ENCODE assay signal across 10 cellular contexts in the genomic region with DNA sequence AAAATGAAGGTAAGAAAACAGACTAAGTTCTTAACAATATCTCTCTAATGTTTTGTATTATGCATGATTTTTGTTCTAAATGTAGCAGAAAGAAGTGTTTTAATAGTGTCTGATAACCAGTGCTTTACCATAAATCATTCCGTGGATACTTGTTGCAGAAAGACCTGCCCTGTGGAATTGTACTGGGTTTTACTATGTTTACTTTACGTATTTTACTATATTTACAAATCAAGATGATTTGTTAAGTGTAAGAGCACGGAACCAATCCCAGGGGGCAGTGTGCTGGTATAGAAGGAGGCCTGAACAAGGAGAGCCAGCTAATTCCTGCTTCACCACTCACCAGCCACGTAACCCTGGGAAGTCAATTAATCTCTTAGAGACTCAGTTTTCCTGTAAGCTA. TPM values are rescaled to one million over a fixed set of nuclear protein-coding genes. Genes with fewer than 3 reads are reported as not detected.
DNase-seq lines count a peak whose midpoint lies in the region; ATAC-seq, FAIRE-seq and TF ChIP-seq lines count a peak whose summit lies in the region.
"Had no signal": no experiment of that assay in that cellular context is flagged by ENCODE, and none has a peak within 500 bp of the region (broad histone marks: within the 10 kb centered on the region; RNA-seq: fewer than 3 reads in every experiment).

No MANE protein-coding gene starts in this region.

- no peak overlapping the region for H3K4me2 ChIP-seq in OCI-LY7 (ENCODE audit: low read length)

- no peaks in the 10 kb centered on the region for H4K20me1 ChIP-seq in OCI-LY7 (ENCODE audit: insufficient read depth, low read length)

- H3K9me3 ChIP-seq in HAP-1 (no peaks in the 10 kb centered on the region), OCI-LY7 (ENCODE audit: low read length) (no peaks in the 10 kb centered on the region)

- no peak for FAIRE-seq in H54 (lab: Jason Lieb, UNC)

- no TSS peak for BruUV-seq in OCI-LY7 (replicated peaks; lab: Mats Ljungman, UMichigan)

- peak; percentile 72 to 74 for DNase-seq in HAP-1 (ENCODE audit: low spot score in 2 of 2)
- DNase-seq in OCI-LY7 (ENCODE audit: low spot score): no peak
- DNase-seq in fibroblast of peridontal ligament (ENCODE audit: extremely low read depth): peak; percentile 16
- no peak for DNase-seq in activated CD4-positive, alpha-beta T cell treated with anti-CD3 and anti-CD28 coated beads for 48 hours
- DNase-seq in midbrain (lab: John Stamatoyannopoulos, UW): no peak
- no peak for DNase-seq in H54 (ENCODE audit: insufficient read length, low spot score)
- DNase-seq: CD4-positive, CD25-positive, alpha-beta regulatory T cell had no signal

- H3K27me3 ChIP-seq in HAP-1 (ENCODE audit: low read depth): peaks cover 11% of the 10 kb centered on the region; the same call in 1 of the 2 replicates

- H3K36me3 ChIP-seq in HAP-1 (replicated peaks) (no peaks in the 10 kb centered on the region), OCI-LY7 (ENCODE audit: insufficient read depth, low read length) (no peaks in the 10 kb centered on the region)

- H3K4me1 ChIP-seq in HAP-1: peaks cover 3% of the 10 kb centered on the region; the same call in 1 of the 2 replicates
- no peaks in the 10 kb centered on the region for H3K4me1 ChIP-seq in OCI-LY7 (ENCODE audit: insufficient read depth, low read length, poor library complexity, severe bottlenecking)

- H3K27ac ChIP-seq in 22Rv1: peak overlapping the region; percentile 64
- H3K27ac ChIP-seq in OCI-LY7 (ENCODE audit: low read depth, low read length, poor library complexity, severe bottlenecking): no peak overlapping the region

- POLR2A ChIA-PET in OCI-LY7 (lab: Charles Lee): no interaction called here

- no peak for TF ChIP-seq POLR2A in H54 (IDR thresholded peaks at IDR 0.05; ENCODE audit: low read depth, low read length)

- peak; percentile 82 for TF ChIP-seq CTCF in 22Rv1 (IDR thresholded peaks at IDR 0.05)
- 0 out of 2 replicates have a peak, but pooled peaks have one; percentile 27 for TF ChIP-seq CTCF in OCI-LY7 (conservative IDR thresholded peaks at IDR 0.05; ENCODE audit: low read length)

- CTCF ChIA-PET in OCI-LY7 (lab: Charles Lee; ENCODE audit: unreplicated experiment): no interaction called here

- in situ Hi-C loops in HAP-1 (cut with MboI; ENCODE audit: low sequenced_read_pairs): no loop called here

- intact Hi-C loops in OCI-LY7 (cut with micrococcal nuclease; ENCODE audit: unreplicated experiment): no loop called here

- no peak for ATAC-seq in GM18870 (IDR thresholded peaks at IDR 0.05; ENCODE audit: unreplicated experiment)
- ATAC-seq: activated naive CD4-positive, alpha-beta T cell treated with anti-CD3 and anti-CD28 coated beads, Interleukin-2, amount 50 U/mL, for 72 hours had no signal

- H2AFZ ChIP-seq in OCI-LY7 (ENCODE audit: low read length): no peak overlapping the region

- H3K79me2 ChIP-seq in OCI-LY7 (ENCODE audit: insufficient read depth, low read depth, low read length): no peaks in the 10 kb centered on the region

- H3K9me2 ChIP-seq in OCI-LY7 (ENCODE audit: insufficient read depth, low read length): no peaks in the 10 kb centered on the region

- no peak overlapping the region for H3K4me3 ChIP-seq in HAP-1
- no peak overlapping the region for H3K4me3 ChIP-seq in OCI-LY7 (ENCODE audit: low read depth, low read length, poor library complexity, severe bottlenecking)

RNA-seq across cellular contexts. Expression of a gene that starts 1.4 kb away (rescaled TPM):
- total RNA-seq in OCI-LY7 (2014; rRNA removed; shearing (Covaris generic)): not detected in 2 replicates
- total RNA-seq in OCI-LY7 (2022): not detected in 2 replicates
- total RNA-seq: activated naive CD4-positive, alpha-beta T cell treated with anti-CD3 and anti-CD28 coated beads, Interleukin-2, amount 50 U/mL, for 72 hours; CD4-positive, CD25-positive, alpha-beta regulatory T cell had no signal

RNA-seq across cellular contexts. Expression of a gene that starts 30.7 kb away (rescaled TPM):
- total RNA-seq in OCI-LY7 (2014; rRNA removed; shearing (Covaris generic)): 26.8 and 36.8 TPM in 2 replicates
- 32.6 and 37.1 TPM in 2 replicates for total RNA-seq in OCI-LY7 (2022)

Comparison
In these comparisons a context has a peak if more than half of its experiments do, and no peak if none do; other contexts are left out.
1. DNase-seq: peak in HAP-1 (2 of 2) and fibroblast of peridontal ligament (single experiment); none in OCI-LY7 (single experiment), activated CD4-positive, alpha-beta T cell treated with anti-CD3 and anti-CD28 coated beads for 48 hours (single experiment), midbrain (single experiment) and H54 (single experiment).